ENCODE assay signal across 8 cellular contexts in the genomic region with DNA sequence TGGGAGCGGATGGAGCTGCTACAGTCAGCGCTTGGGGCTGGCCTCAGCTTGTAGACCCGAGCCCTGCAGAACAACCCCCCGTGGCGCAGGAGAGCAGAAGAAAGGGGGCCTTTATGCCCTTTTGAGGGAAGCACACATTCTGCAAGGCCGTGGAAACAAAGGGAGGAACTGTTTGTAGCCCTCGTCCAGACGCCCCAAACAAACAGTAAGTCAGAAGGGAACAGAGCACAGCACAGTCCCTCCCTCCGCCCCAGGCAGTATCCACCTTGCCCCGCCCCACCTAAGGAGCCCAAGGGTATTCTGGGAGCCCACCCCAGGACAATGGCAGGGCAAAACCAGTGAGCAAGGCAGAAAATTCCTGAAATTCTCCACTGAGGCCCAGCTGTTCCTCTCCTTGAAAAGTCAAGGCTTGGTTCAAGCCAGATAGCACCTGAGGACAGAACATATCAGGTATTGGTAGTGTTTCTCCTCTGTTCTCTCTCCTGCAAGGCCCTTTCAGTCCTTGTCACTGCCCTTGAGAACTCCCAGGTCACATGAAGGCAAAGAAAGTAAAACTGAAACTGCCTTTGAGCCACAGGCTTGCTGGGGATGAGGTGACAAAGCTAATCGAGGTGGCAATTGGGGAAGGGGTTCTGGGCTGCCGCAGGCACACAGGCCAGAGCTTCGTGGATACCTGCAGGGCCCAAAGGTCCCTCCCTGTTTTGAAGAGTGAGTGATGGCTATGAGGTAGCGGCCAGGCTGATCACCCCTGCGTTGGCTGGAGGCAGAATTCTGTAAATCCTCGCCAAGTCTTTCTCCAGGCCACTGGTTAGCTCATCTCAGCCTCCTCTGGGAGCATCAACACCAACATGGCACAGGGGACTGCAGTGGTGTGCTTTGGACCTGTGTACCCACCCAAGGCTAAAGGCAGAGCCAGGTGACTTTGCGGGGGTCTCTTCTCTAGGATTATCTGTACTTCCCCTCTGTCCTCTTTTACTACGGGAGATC. TPM values are rescaled to one million over a fixed set of nuclear protein-coding genes. Genes with fewer than 3 reads are reported as not detected.
DNase-seq lines count a peak whose midpoint lies in the region; ATAC-seq and TF ChIP-seq lines count a peak whose summit lies in the region.

No MANE protein-coding gene starts in this region.

- H3K4me1 ChIP-seq in Panc1 (ENCODE audit: control insufficient read depth, insufficient read depth, low read length), result peaks cover 16% of the 10 kb centered on the region

- BruUV-seq in Calu3 (replicated peaks; lab: Mats Ljungman, UMichigan) (TSS peak; percentile 62), Panc1 (replicated peaks; lab: Mats Ljungman, UMichigan) (TSS peak; percentile 80)

- ATAC-seq in GM19468 (IDR thresholded peaks at IDR 0.05; ENCODE audit: extremely low read depth, unreplicated experiment), result peak; percentile 56
- peak; percentile 88 for ATAC-seq in Panc1
- ATAC-seq in activated T-helper 17 cell treated with anti-CD3 and anti-CD28 coated beads, Interleukin-2, amount 50 U/mL, for 72 hours (replicated peaks), result peak; percentile 76
- ATAC-seq in natural killer cell treated with Interleukin-12 subunit alpha and Interleukin-12 subunit beta and Interleukin-15 and Interleukin-18, amount 100 ng/mL, for 72 hours, result peak; percentile 80 to 88

- CTCF ChIA-PET in Calu3 (lab: Charles Lee), result interaction anchor here (0.6 to 2.6 kb wide), 9 partner anchors 16 to 221 kb away, joined by 3 to 15 read pairs (median 4); a partner anchor contains a TSS
- CTCF ChIA-PET in Panc1 (lab: Charles Lee), result no interaction called here

- no peaks in the 10 kb centered on the region for H3K9me3 ChIP-seq in Panc1 (ENCODE audit: control insufficient read depth, insufficient read depth, low read depth, low read length)

- POLR2A ChIA-PET in Panc1 (lab: Charles Lee), result interaction anchor here (0.6 to 0.8 kb wide), 3 partner anchors 43 to 1167 kb away, joined by 4 to 13 read pairs (median 4); no protein-coding TSS in a partner anchor

- in situ Hi-C loops in Panc1 (cut with HindIII; ENCODE audit: low pct_unique_long_range_greater_than_20kb, low sequenced_read_pairs), result no loop called here

- TF ChIP-seq CTCF in Calu3 (IDR thresholded peaks at IDR 0.05; ENCODE audit: unreplicated experiment), result no peak
- TF ChIP-seq CTCF in HL-60 (IDR thresholded peaks at IDR 0.05; ENCODE audit: insufficient read depth, low read length), result no peak
- no peak for TF ChIP-seq CTCF in Panc1 (IDR thresholded peaks at IDR 0.05)
- no peak for TF ChIP-seq CTCF in fibroblast of the aortic adventitia (IDR thresholded peaks at IDR 0.05; ENCODE audit: insufficient read depth, low read length)

- peak overlapping the region; percentile 97 for H3K27ac ChIP-seq in HL-60 (replicated peaks)
- H3K27ac ChIP-seq in Panc1 (ENCODE audit: low read length), result peak overlapping the region; percentile 89

- no peaks in the 10 kb centered on the region for H3K9me3 Mint-ChIP-seq in Calu3 (ENCODE audit: low read depth, unreplicated experiment)
- no peaks in the 10 kb centered on the region for H3K9me3 Mint-ChIP-seq in activated T-helper 17 cell treated with anti-CD3 and anti-CD28 coated beads, Interleukin-2, amount 50 U/mL, for 72 hours
- H3K9me3 Mint-ChIP-seq in natural killer cell treated with Interleukin-12 subunit alpha and Interleukin-12 subunit beta and Interleukin-15 and Interleukin-18, amount 100 ng/mL, for 72 hours, result peaks cover 3% of the 10 kb centered on the region

- H3K36me3 Mint-ChIP-seq in Calu3 (ENCODE audit: insufficient read depth, unreplicated experiment), result peaks cover 25% of the 10 kb centered on the region
- peaks cover 51% of the 10 kb centered on the region for H3K36me3 Mint-ChIP-seq in activated T-helper 17 cell treated with anti-CD3 and anti-CD28 coated beads, Interleukin-2, amount 50 U/mL, for 72 hours (ENCODE audit: low read depth)
- H3K36me3 Mint-ChIP-seq in natural killer cell treated with Interleukin-12 subunit alpha and Interleukin-12 subunit beta and Interleukin-15 and Interleukin-18, amount 100 ng/mL, for 72 hours, result peaks cover 11% of the 10 kb centered on the region

- peaks cover 45% of the 10 kb centered on the region for H3K4me1 Mint-ChIP-seq in Calu3 (ENCODE audit: low read depth, unreplicated experiment)
- H3K4me1 Mint-ChIP-seq in activated T-helper 17 cell treated with anti-CD3 and anti-CD28 coated beads, Interleukin-2, amount 50 U/mL, for 72 hours, result peaks cover 41% of the 10 kb centered on the region
- H3K4me1 Mint-ChIP-seq in natural killer cell treated with Interleukin-12 subunit alpha and Interleukin-12 subunit beta and Interleukin-15 and Interleukin-18, amount 100 ng/mL, for 72 hours (ENCODE audit: low read depth in 2 of 2), result peaks cover 58 to 71% of the 10 kb centered on the region in 2 donors

- intact Hi-C loops in Calu3 (cut with micrococcal nuclease; ENCODE audit: unreplicated experiment) (loop anchor here (5.0 kb wide), 1 partner anchor 107 kb away; no protein-coding TSS in a partner anchor), Panc1 (cut with micrococcal nuclease; ENCODE audit: unreplicated experiment) (no loop called here)

- DNase-seq in Calu3, result peak; percentile 75
- peak; percentile 78 to 81 for DNase-seq in HL-60 (ENCODE audit: low read depth in 1 of 2, low spot score in 1 of 2)
- DNase-seq in Panc1 (ENCODE audit: low read depth, low spot score), result peak; percentile 33
- peak; percentile 39 for DNase-seq in fibroblast of the aortic adventitia (ENCODE audit: low read depth)
- DNase-seq in natural killer cell treated with Interleukin-12 subunit alpha and Interleukin-12 subunit beta and Interleukin-15 and Interleukin-18, amount 100 ng/mL, for 72 hours (ENCODE audit: low spot score), result peak; percentile 88
- peak; percentile 54 for DNase-seq in stimulated activated naive CD4-positive, alpha-beta T cell treated with Interleukin-2 at 50 U/mL for 16 hours (lab: John Stamatoyannopoulos, UW)

- peaks cover 7% of the 10 kb centered on the region; the same call in 1 of the 2 replicates for H3K36me3 ChIP-seq in Panc1 (ENCODE audit: control insufficient read depth, insufficient read depth, low read length)

- peak overlapping the region; percentile 94 for H3K27ac Mint-ChIP-seq in Calu3 (ENCODE audit: unreplicated experiment)
- peak overlapping the region; percentile 95 for H3K27ac Mint-ChIP-seq in activated T-helper 17 cell treated with anti-CD3 and anti-CD28 coated beads, Interleukin-2, amount 50 U/mL, for 72 hours
- H3K27ac Mint-ChIP-seq in natural killer cell treated with Interleukin-12 subunit alpha and Interleukin-12 subunit beta and Interleukin-15 and Interleukin-18, amount 100 ng/mL, for 72 hours, result peak overlapping the region; percentile 99

- H3K4me3 Mint-ChIP-seq in Calu3 (ENCODE audit: low read depth, unreplicated experiment), result peak overlapping the region; percentile 90
- peak overlapping the region; percentile 86 for H3K4me3 Mint-ChIP-seq in activated T-helper 17 cell treated with anti-CD3 and anti-CD28 coated beads, Interleukin-2, amount 50 U/mL, for 72 hours
- H3K4me3 Mint-ChIP-seq in natural killer cell treated with Interleukin-12 subunit alpha and Interleukin-12 subunit beta and Interleukin-15 and Interleukin-18, amount 100 ng/mL, for 72 hours, result peak overlapping the region; percentile 95

- H3K27me3 ChIP-seq in HL-60 (ENCODE audit: insufficient read depth, poor library complexity, severe bottlenecking), result no peaks in the 10 kb centered on the region
- H3K27me3 ChIP-seq in Panc1 (ENCODE audit: control insufficient read depth, insufficient read depth, low read length), result no peaks in the 10 kb centered on the region

- H3K4me3 ChIP-seq in HL-60 (replicated peaks; ENCODE audit: insufficient read depth, low read length), result peak overlapping the region; percentile 67
- peak overlapping the region; percentile 55 to 73 for H3K4me3 ChIP-seq in Panc1 (ENCODE audit: low read depth in 2 of 2, low read length in 2 of 2)
- peak overlapping the region; percentile 80 for H3K4me3 ChIP-seq in fibroblast of the aortic adventitia (ENCODE audit: low read depth, low read length)

- H3K27me3 Mint-ChIP-seq in Calu3 (ENCODE audit: unreplicated experiment), result no peaks in the 10 kb centered on the region
- no peaks in the 10 kb centered on the region for H3K27me3 Mint-ChIP-seq in activated T-helper 17 cell treated with anti-CD3 and anti-CD28 coated beads, Interleukin-2, amount 50 U/mL, for 72 hours
- H3K27me3 Mint-ChIP-seq in natural killer cell treated with Interleukin-12 subunit alpha and Interleukin-12 subunit beta and Interleukin-15 and Interleukin-18, amount 100 ng/mL, for 72 hours, result no peaks in the 10 kb centered on the region

RNA-seq across cellular contexts. Expression of a gene that starts 0.5 kb away (rescaled TPM):
- total RNA-seq in Calu3 (2022) (69.3 and 78.5 TPM in 2 replicates), Panc1 (2021; ENCODE audit: unreplicated experiment) (21.3 TPM), fibroblast of the aortic adventitia (ENCODE audit: low replicate concordance) (32.0 and 42.6 TPM in 2 replicates)
- polyA plus RNA-seq in Panc1 (2012; ENCODE audit: insufficient read length), result 21.6 TPM
- 10 to 100 TPM; 73.8 to 88.7 TPM for total RNA-seq in activated T-helper 17 cell treated with anti-CD3 and anti-CD28 coated beads, Interleukin-2, amount 50 U/mL, for 72 hours
- 10 to 100 TPM; 28.4 to 78.3 TPM for total RNA-seq in natural killer cell treated with Interleukin-12 subunit alpha and Interleukin-12 subunit beta and Interleukin-15 and Interleukin-18, amount 100 ng/mL, for 72 hours

RNA-seq across cellular contexts. Expression of a gene that starts 53.9 kb away (rescaled TPM):
- total RNA-seq in Calu3 (2022), result 9.7 and 10.3 TPM in 2 replicates
- 2.6 TPM for total RNA-seq in Panc1 (2021; ENCODE audit: unreplicated experiment)
- 0.82 TPM for polyA plus RNA-seq in Panc1 (2012; ENCODE audit: insufficient read length)
- total RNA-seq in activated T-helper 17 cell treated with anti-CD3 and anti-CD28 coated beads, Interleukin-2, amount 50 U/mL, for 72 hours, result 10 to 100 TPM; 30.0 to 46.2 TPM
- total RNA-seq in fibroblast of the aortic adventitia (ENCODE audit: low replicate concordance), result 5.0 and 8.0 TPM in 2 replicates
- total RNA-seq in natural killer cell treated with Interleukin-12 subunit alpha and Interleukin-12 subunit beta and Interleukin-15 and Interleukin-18, amount 100 ng/mL, for 72 hours, result 10 to 100 TPM; 20.5 to 47.5 TPM

Comparison
In these comparisons a context has a peak if more than half of its experiments do, and no peak if none do; other contexts are left out.
1. Peak in every context shown above with its lines: DNase-seq, ATAC-seq, H3K4me3 ChIP-seq and H3K27ac ChIP-seq.
2. DNase-seq: peak in every context shown above with its lines; median percentile 88 in natural killer cell treated with Interleukin-12 subunit alpha and Interleukin-12 subunit beta and Interleukin-15 and Interleukin-18, amount 100 ng/mL, for 72 hours; 80 in HL-60; 75 in Calu3; 54 in stimulated activated naive CD4-positive, alpha-beta T cell treated with Interleukin-2 at 50 U/mL for 16 hours; 39 in fibroblast of the aortic adventitia; 33 in Panc1.